In the genomic region with DNA sequence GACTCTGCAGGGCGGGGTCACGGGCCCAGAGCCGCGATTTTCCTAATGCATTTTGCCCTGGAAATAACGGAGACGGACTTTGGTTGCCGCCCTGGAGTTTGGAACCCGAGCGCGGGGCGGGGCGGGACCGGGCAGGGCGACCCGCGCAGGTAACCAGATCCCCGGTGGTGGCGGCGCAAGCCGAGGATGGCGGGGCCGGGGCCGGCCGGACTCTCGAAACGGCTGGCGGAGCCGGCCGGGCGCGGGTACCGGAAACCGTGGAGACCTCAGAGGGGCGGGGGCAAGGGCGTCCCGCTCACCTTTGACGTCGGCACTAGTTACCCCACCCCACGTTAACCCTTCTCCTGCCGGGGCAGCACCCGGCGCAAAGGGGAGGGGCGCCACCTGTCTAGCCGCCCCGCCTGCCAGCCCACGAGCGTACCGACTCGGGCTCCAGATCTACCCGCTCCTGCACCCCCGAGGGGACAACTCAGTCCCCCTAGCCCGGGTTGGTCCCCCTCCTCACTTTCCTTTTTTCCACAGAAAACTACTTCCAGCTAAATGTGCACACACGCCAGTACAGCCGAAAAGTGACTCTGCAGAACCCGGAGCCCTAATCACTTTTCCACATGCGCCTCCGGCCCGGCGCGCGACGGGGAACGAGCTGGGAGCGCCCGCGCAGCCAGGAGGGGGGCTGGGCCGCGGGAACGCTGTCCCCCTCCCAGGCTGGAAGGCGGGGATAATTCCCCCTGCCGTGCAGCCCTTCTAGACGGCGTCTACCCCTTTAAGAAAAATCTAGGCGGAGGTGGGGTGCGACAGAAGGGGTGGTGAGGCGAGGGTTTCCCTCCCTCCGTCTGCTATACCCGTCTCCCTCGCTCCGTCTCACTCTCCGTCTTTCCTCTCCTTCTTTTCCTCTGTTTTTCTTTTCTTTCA, we compare ENCODE assay signal across 8 cellular contexts. TPM values are rescaled to one million over a fixed set of nuclear protein-coding genes. Genes with fewer than 3 reads are reported as not detected.
DNase-seq lines count a peak whose midpoint lies in the region; FAIRE-seq and TF ChIP-seq lines count a peak whose summit lies in the region.

No MANE protein-coding gene starts in this region.

- H3K27me3 Mint-ChIP-seq in T-helper 1 cell treated with Interleukin-12 subunit alpha and Interleukin-12 subunit beta and Interleukin-4 antibody, amounts not matched to agents 30 μg/mL and 1 μg/mL, for 36 hours (ENCODE audit: low read depth): peaks cover 64% of the 10 kb centered on the region

- peak overlapping the region; percentile 72 for H3K27ac Mint-ChIP-seq in T-helper 1 cell treated with Interleukin-12 subunit alpha and Interleukin-12 subunit beta and Interleukin-4 antibody, amounts not matched to agents 30 μg/mL and 1 μg/mL, for 36 hours

- peaks cover 2% of the 10 kb centered on the region for H3K36me3 Mint-ChIP-seq in T-helper 1 cell treated with Interleukin-12 subunit alpha and Interleukin-12 subunit beta and Interleukin-4 antibody, amounts not matched to agents 30 μg/mL and 1 μg/mL, for 36 hours (ENCODE audit: low read depth)

- DNase-seq in 8988T (peak; percentile 100), H54 (ENCODE audit: insufficient read length, low spot score) (peak; percentile 88), esophagus muscularis mucosa (ENCODE audit: extremely low spot score) (peak; percentile 91), AG08396 (ENCODE audit: low spot score) (no peak), medulla oblongata (ENCODE audit: extremely low spot score) (no peak), H4 (ENCODE audit: low spot score) (no peak)

- TF ChIP-seq EP300 in esophagus muscularis mucosa (IDR thresholded peaks at IDR 0.05): no peak
- no peak for TF ChIP-seq EP300 in neural cell (conservative IDR thresholded peaks at IDR 0.05; ENCODE audit: poor library complexity, severe bottlenecking)

- no peaks in the 10 kb centered on the region for H4K20me1 ChIP-seq in neural cell (ENCODE audit: insufficient read depth)

- H3K36me3 ChIP-seq in esophagus muscularis mucosa: no peaks in the 10 kb centered on the region
- H3K36me3 ChIP-seq in neural cell (ENCODE audit: insufficient read depth, low read length): no peaks in the 10 kb centered on the region

- intact Hi-C loops in esophagus muscularis mucosa (cut with DNase I): loop anchor here (5.0 to 10.0 kb wide), 2 partner anchors 218 to 600 kb away; no protein-coding TSS in a partner anchor

- no peak for FAIRE-seq in H54 (lab: Jason Lieb, UNC)

- peaks cover 8% of the 10 kb centered on the region for H3K4me1 Mint-ChIP-seq in T-helper 1 cell treated with Interleukin-12 subunit alpha and Interleukin-12 subunit beta and Interleukin-4 antibody, amounts not matched to agents 30 μg/mL and 1 μg/mL, for 36 hours (ENCODE audit: low read depth)

- TF ChIP-seq POLR2A in H54 (IDR thresholded peaks at IDR 0.05; ENCODE audit: low read depth, low read length): no peak
- TF ChIP-seq POLR2A in esophagus muscularis mucosa (IDR thresholded peaks at IDR 0.05; ENCODE audit: low read depth): no peak

- H3K4me3 ChIP-seq in esophagus muscularis mucosa (peak overlapping the region; percentile 52 to 61 (median 56)), neural cell (ENCODE audit: low read length) (peak overlapping the region; percentile 59)

- no peak overlapping the region for H3K9ac ChIP-seq in neural cell (ENCODE audit: low read length)

- H3K27ac ChIP-seq in esophagus muscularis mucosa (replicated peaks in 1 of 4) (peak overlapping the region in 3 of 4 donors; percentile 4 to 60 (median 22)), neural cell (ENCODE audit: low read length) (no peak overlapping the region)

- no peak for TF ChIP-seq RAD21 in neural cell (conservative IDR thresholded peaks at IDR 0.05)

- H3K4me1 ChIP-seq in esophagus muscularis mucosa: peaks cover 66 to 78% (median 76%) of the 10 kb centered on the region in 4 donors

- TF ChIP-seq CTCF in esophagus muscularis mucosa (IDR thresholded peaks at IDR 0.05) (no peak), neural cell (IDR thresholded peaks at IDR 0.05; ENCODE audit: poor library complexity, severe bottlenecking) (no peak)

- H3F3A ChIP-seq in neural cell (ENCODE audit: insufficient read depth, low read length, poor library complexity, severe bottlenecking): no peaks in the 10 kb centered on the region

- H3K9me3 Mint-ChIP-seq in T-helper 1 cell treated with Interleukin-12 subunit alpha and Interleukin-12 subunit beta and Interleukin-4 antibody, amounts not matched to agents 30 μg/mL and 1 μg/mL, for 36 hours: no peaks in the 10 kb centered on the region

- H3K4me2 ChIP-seq in neural cell (ENCODE audit: low read length): no peak overlapping the region

- H3K79me2 ChIP-seq in neural cell (replicated peaks; ENCODE audit: insufficient read depth, low read length): no peaks in the 10 kb centered on the region

- H3K9me3 ChIP-seq in esophagus muscularis mucosa (no peaks in the 10 kb centered on the region), neural cell (ENCODE audit: low read length) (no peaks in the 10 kb centered on the region)

- no peak overlapping the region for H2AFZ ChIP-seq in neural cell (ENCODE audit: low read depth, low read length)

- H3K4me3 Mint-ChIP-seq in T-helper 1 cell treated with Interleukin-12 subunit alpha and Interleukin-12 subunit beta and Interleukin-4 antibody, amounts not matched to agents 30 μg/mL and 1 μg/mL, for 36 hours: no peak overlapping the region

- H3K27me3 ChIP-seq in esophagus muscularis mucosa (peaks cover 11 to 64% (median 50%) of the 10 kb centered on the region in 4 donors), neural cell (ENCODE audit: insufficient read depth, low read depth, low read length) (peaks cover 89% of the 10 kb centered on the region)

- no peaks in the 10 kb centered on the region for H3K9me2 ChIP-seq in neural cell (ENCODE audit: insufficient read depth, low read length)

- WGBS in esophagus muscularis mucosa: under 1% methylated on average over 41 of the region's 81 CpGs

TF ChIP-seq in neural cell, 6 proteins besides CTCF, POLR2A, EP300 and RAD21:
- TF ChIP-seq SMC3 (conservative IDR thresholded peaks at IDR 0.05; ENCODE audit: poor library complexity) (no peak), EZH2 (IDR thresholded peaks at IDR 0.05; ENCODE audit: borderline replicate concordance, insufficient read depth, low read length, poor library complexity, severe bottlenecking) (peak; percentile 97), POLR2AphosphoS5 (IDR thresholded peaks at IDR 0.05) (no peak)

RNA-seq across cellular contexts. Expression of gene CYP26B1, which starts 2.7 kb away (rescaled TPM):
- 1 to 10 TPM; 1.2 to 3.6 (median 2.4) TPM for total RNA-seq in esophagus muscularis mucosa
- 0.56 and 0.83 TPM in 2 replicates for polyA plus RNA-seq in neural cell
- 1.5 and 2.2 TPM in 2 replicates for polyA minus RNA-seq in neural cell
- total RNA-seq in H4 (2014; rRNA removed; shearing (Covaris generic)): 1.5 and 1.7 TPM in 2 replicates

Comparison
In these comparisons a context has a peak if more than half of its experiments do, and no peak if none do; other contexts are left out.
1. DNase-seq: peak in 8988T (single experiment), H54 (single experiment) and esophagus muscularis mucosa (single experiment); none in AG08396 (single experiment), medulla oblongata (single experiment) and H4 (single experiment).